18 cellular contexts compared by ENCODE assay signal in the genomic region with DNA sequence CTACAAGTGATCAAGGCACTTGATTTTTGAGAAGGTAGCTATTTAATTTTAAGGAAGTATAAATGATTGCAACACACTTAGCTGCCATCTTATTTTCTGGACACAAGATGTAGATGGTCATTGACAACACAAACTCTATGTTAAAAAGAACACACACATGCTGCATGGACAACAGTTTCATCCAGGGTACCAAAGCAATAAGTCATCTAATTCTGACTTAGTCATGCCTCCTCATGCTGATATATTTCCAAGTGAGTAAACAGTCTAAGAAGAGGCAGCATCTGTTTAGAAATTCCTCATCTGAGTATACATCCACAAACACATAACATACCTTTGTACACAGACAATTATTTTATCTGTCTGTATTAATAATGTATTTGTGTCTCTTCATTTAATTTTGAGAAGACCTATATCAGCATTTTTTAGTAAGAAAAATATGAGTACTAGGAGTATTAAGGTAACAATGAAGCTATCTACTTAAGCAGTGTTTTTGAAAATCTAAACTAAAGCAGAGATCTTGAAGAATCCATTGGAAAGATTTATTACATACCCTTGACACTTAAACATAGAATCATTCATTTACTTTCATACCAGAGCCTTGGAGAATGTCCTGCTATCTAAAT.
"Had no signal": no experiment of that assay in that cellular context is flagged by ENCODE, and none has a peak within 500 bp of the region (broad histone marks: within the 10 kb centered on the region; RNA-seq: fewer than 3 reads in every experiment).

No MANE protein-coding gene starts in this region.

- H3K4me3 ChIP-seq: colonic mucosa, esophagus muscularis mucosa, gastrocnemius medialis, heart left ventricle, left lung, mucosa of descending colon, ovary, thyroid gland had no signal

- ATAC-seq: activated naive CD8-positive, alpha-beta T cell treated with anti-CD3 and anti-CD28 coated beads, Interleukin-2, amount 50 U/mL, for 24 hours; activated T-helper 17 cell treated with anti-CD3 and anti-CD28 coated beads, Interleukin-2, amount 50 U/mL, for 72 hours; gastrocnemius medialis; heart left ventricle; left lung; mucosa of descending colon; naive thymus-derived CD4-positive, alpha-beta T cell; stimulated activated naive B cell treated with anti-CD40 and anti-IgM and Interleukin-4, amounts not matched to agents 10 μg/mL and 1 μg/mL and 100 μg/mL, for 72 hours had no signal

- H3K9me3 ChIP-seq: colonic mucosa, esophagus muscularis mucosa, gastrocnemius medialis, heart left ventricle, left lung, mucosa of descending colon, ovary, thyroid gland had no signal

- H3K27ac ChIP-seq: colonic mucosa, esophagus muscularis mucosa, gastrocnemius medialis, heart left ventricle, left lung, ovary, thyroid gland, WERI-Rb-1 had no signal

- H3K4me1 ChIP-seq: colonic mucosa, esophagus muscularis mucosa, gastrocnemius medialis, heart left ventricle, left lung, thyroid gland had no signal

- H3K36me3 ChIP-seq: colonic mucosa, esophagus muscularis mucosa, gastrocnemius medialis, heart left ventricle, left lung, ovary, thyroid gland, WERI-Rb-1 had no signal

- H3K27me3 ChIP-seq: colonic mucosa, esophagus muscularis mucosa, gastrocnemius medialis, heart left ventricle, left lung, ovary, thyroid gland had no signal

- DNase-seq: activated CD4-positive, alpha-beta T cell treated with anti-CD3 and anti-CD28 coated beads, Interleukin-2, amount 50 U/mL, for 48 hours; activated naive CD4-positive, alpha-beta T cell treated with Interleukin-2 at 50 U/mL for 16 hours; activated naive CD8-positive, alpha-beta T cell treated with anti-CD3 and anti-CD28 coated beads, Interleukin-2, amount 50 U/mL, for 24 hours; colonic mucosa; gastrocnemius medialis; heart left ventricle; islet precursor cell; left lung; mucosa of descending colon; naive thymus-derived CD4-positive, alpha-beta T cell; ovary; stimulated activated naive B cell treated with anti-CD40 and anti-IgM and Interleukin-4, amounts not matched to agents 10 μg/mL and 1 μg/mL and 100 μg/mL, for 72 hours; T-helper 1 cell; T1000; thyroid gland; WERI-Rb-1 had no signal
